Comparison of ENCODE assay signal across 11 cellular contexts in genomic region chr17:11550431-11550830, GRCh38. TPM values are rescaled to one million over a fixed set of nuclear protein-coding genes. Genes with fewer than 3 reads are reported as not detected.
"Had no signal": no experiment of that assay in that cellular context is flagged by ENCODE, and none has a peak within 500 bp of the region (broad histone marks: within the 10 kb centered on the region; RNA-seq: fewer than 3 reads in every experiment).

No MANE protein-coding gene starts in this region.

- DNase-seq: H9, HCEC 1CT, HFFc6, KG1 had no signal

- FAIRE-seq: H1, H54, HepG2, K562 had no signal

- H3K4me3 ChIP-seq: GM23338, K562 had no signal

- ATAC-seq: GM23338, HepG2, K562 had no signal

- H3K27ac ChIP-seq: HL-60 had no signal

- H3K4me2 ChIP-seq: GM23338 had no signal

RNA-seq across cellular contexts. Expression of gene DNAH9, which starts 47.8 kb away (rescaled TPM):
- polyA plus RNA-seq: GM23338, HepG2, IgD-negative memory B cell, K562 had no signal
